Comparison of ENCODE assay signal across 16 cellular contexts in genomic region chr10:99881371-99881770, GRCh38.
DNase-seq lines count a peak whose midpoint lies in the region; ATAC-seq and TF ChIP-seq lines count a peak whose summit lies in the region.
"Had no signal": no experiment of that assay in that cellular context is flagged by ENCODE, and none has a peak within 500 bp of the region (broad histone marks: within the 10 kb centered on the region; RNA-seq: fewer than 3 reads in every experiment).

No MANE protein-coding gene starts in this region.

- peaks cover 11% of the 10 kb centered on the region for H3K4me1 ChIP-seq in testis
- H3K4me1 ChIP-seq: BLaER1 had no signal

- H3K9me3 Mint-ChIP-seq in activated CD8-positive, alpha-beta T cell treated with anti-CD3 and anti-CD28 coated beads, Interleukin-2, amount 10 ng/mL, durations not matched to agents 7 days and 5 days (ENCODE audit: insufficient read depth), result no peaks in the 10 kb centered on the region
- no peaks in the 10 kb centered on the region for H3K9me3 Mint-ChIP-seq in activated CD8-positive, alpha-beta T cell treated with anti-CD3 and anti-CD28 coated beads for 36 hours
- H3K9me3 Mint-ChIP-seq in endothelial cell (ENCODE audit: unreplicated experiment), result no peaks in the 10 kb centered on the region
- H3K9me3 Mint-ChIP-seq in activated CD4-positive, alpha-beta memory T cell treated with anti-CD3 and anti-CD28 coated beads, Interleukin-2, amount 10 ng/mL, durations not matched to agents 7 days and 5 days, result no peaks in the 10 kb centered on the region

- no peaks in the 10 kb centered on the region for H3K27me3 ChIP-seq in H7 (ENCODE audit: control insufficient read depth, insufficient read depth, low read length)
- no peaks in the 10 kb centered on the region for H3K27me3 ChIP-seq in testis
- H3K27me3 ChIP-seq: BLaER1 had no signal

- no peak for DNase-seq in activated CD8-positive, alpha-beta T cell treated with anti-CD3 and anti-CD28 coated beads, Interleukin-2, amount 10 ng/mL, durations not matched to agents 7 days and 5 days
- DNase-seq in activated CD8-positive, alpha-beta T cell treated with anti-CD3 and anti-CD28 coated beads for 36 hours, result no peak
- DNase-seq in H7 (peak; percentile 2), endothelial cell (ENCODE audit: low spot score) (no peak), testis (no peak), GM13977 (ENCODE audit: low spot score) (no peak)
- DNase-seq in activated CD4-positive, alpha-beta memory T cell treated with anti-CD3 and anti-CD28 coated beads, Interleukin-2, amount 10 ng/mL, durations not matched to agents 7 days and 5 days, result no peak
- DNase-seq: 8988T; CD4-positive, alpha-beta memory T cell; DMS153; DMS79; GF-D8; GM23248; HCEC 1CT had no signal

- in situ Hi-C loops in GM13977 (cut with MboI; ENCODE audit: low pct_unique_long_range_greater_than_20kb, low sequenced_read_pairs, unreplicated experiment), result no loop called here

- H3K27ac Mint-ChIP-seq in activated CD8-positive, alpha-beta T cell treated with anti-CD3 and anti-CD28 coated beads, Interleukin-2, amount 10 ng/mL, durations not matched to agents 7 days and 5 days, result peak overlapping the region; percentile 25
- H3K27ac Mint-ChIP-seq in activated CD8-positive, alpha-beta T cell treated with anti-CD3 and anti-CD28 coated beads for 36 hours, result no peak overlapping the region
- H3K27ac Mint-ChIP-seq in endothelial cell (ENCODE audit: unreplicated experiment), result peak overlapping the region; percentile 98
- no peak overlapping the region for H3K27ac Mint-ChIP-seq in activated CD4-positive, alpha-beta memory T cell treated with anti-CD3 and anti-CD28 coated beads, Interleukin-2, amount 10 ng/mL, durations not matched to agents 7 days and 5 days
- H3K27ac Mint-ChIP-seq: CD14-positive monocyte; CD4-positive, alpha-beta memory T cell had no signal

- TF ChIP-seq CTCF in activated CD8-positive, alpha-beta T cell treated with anti-CD3 and anti-CD28 coated beads for 36 hours (IDR thresholded peaks at IDR 0.05), result no peak
- TF ChIP-seq CTCF in endothelial cell (IDR thresholded peaks at IDR 0.05; ENCODE audit: unreplicated experiment) (no peak), testis (IDR thresholded peaks at IDR 0.05) (no peak), GM13977 (IDR thresholded peaks at IDR 0.05; ENCODE audit: extremely low read depth, insufficient read depth, missing control alignments) (no peak)

- TF ChIP-seq POLR2A in testis (IDR thresholded peaks at IDR 0.05), result no peak

- no peak overlapping the region for H3K4me3 Mint-ChIP-seq in activated CD8-positive, alpha-beta T cell treated with anti-CD3 and anti-CD28 coated beads, Interleukin-2, amount 10 ng/mL, durations not matched to agents 7 days and 5 days
- no peak overlapping the region for H3K4me3 Mint-ChIP-seq in activated CD8-positive, alpha-beta T cell treated with anti-CD3 and anti-CD28 coated beads for 36 hours
- H3K4me3 Mint-ChIP-seq in endothelial cell (ENCODE audit: unreplicated experiment), result peak overlapping the region; percentile 67
- H3K4me3 Mint-ChIP-seq in activated CD4-positive, alpha-beta memory T cell treated with anti-CD3 and anti-CD28 coated beads, Interleukin-2, amount 10 ng/mL, durations not matched to agents 7 days and 5 days, result no peak overlapping the region
- H3K4me3 Mint-ChIP-seq: CD14-positive monocyte; CD4-positive, alpha-beta memory T cell had no signal

- H3K27ac ChIP-seq in testis, result no peak overlapping the region
- H3K27ac ChIP-seq: BLaER1, GM23248 had no signal

- H3K36me3 Mint-ChIP-seq in activated CD8-positive, alpha-beta T cell treated with anti-CD3 and anti-CD28 coated beads, Interleukin-2, amount 10 ng/mL, durations not matched to agents 7 days and 5 days (ENCODE audit: low read depth), result peaks cover 21% of the 10 kb centered on the region
- H3K36me3 Mint-ChIP-seq in activated CD8-positive, alpha-beta T cell treated with anti-CD3 and anti-CD28 coated beads for 36 hours (ENCODE audit: low read depth), result peaks cover 31% of the 10 kb centered on the region
- H3K36me3 Mint-ChIP-seq in endothelial cell (ENCODE audit: low read depth, unreplicated experiment), result peaks cover 60% of the 10 kb centered on the region
- H3K36me3 Mint-ChIP-seq in activated CD4-positive, alpha-beta memory T cell treated with anti-CD3 and anti-CD28 coated beads, Interleukin-2, amount 10 ng/mL, durations not matched to agents 7 days and 5 days (ENCODE audit: low read depth), result peaks cover 13% of the 10 kb centered on the region

- intact Hi-C loops in activated CD8-positive, alpha-beta T cell treated with anti-CD3 and anti-CD28 coated beads for 36 hours (cut with micrococcal nuclease), result no loop called here
- intact Hi-C loops in testis (cut with DNase I; ENCODE audit: low total_unique reads), result no loop called here

- H3K9me3 ChIP-seq in testis, result no peaks in the 10 kb centered on the region
- H3K9me3 ChIP-seq: BLaER1 had no signal

- CTCF ChIA-PET in activated CD8-positive, alpha-beta T cell treated with anti-CD3 and anti-CD28 coated beads, Interleukin-2, amount 10 ng/mL, durations not matched to agents 7 days and 5 days (lab: Charles Lee), result interaction anchor here (1.6 kb wide), 1 partner anchor 35 kb away, joined by 8 read pairs; no protein-coding TSS in a partner anchor
- CTCF ChIA-PET in activated CD8-positive, alpha-beta T cell treated with anti-CD3 and anti-CD28 coated beads for 36 hours (lab: Charles Lee), result interaction anchor here (1.0 to 1.2 kb wide), 2 partner anchors 128 to 165 kb away, joined by 3 read pairs; partner anchors contain the start of gene DNMBP
- CTCF ChIA-PET in activated CD4-positive, alpha-beta memory T cell treated with anti-CD3 and anti-CD28 coated beads, Interleukin-2, amount 10 ng/mL, durations not matched to agents 7 days and 5 days (lab: Charles Lee), result interaction anchor here (0.9 kb wide), 1 partner anchor 36 kb away, joined by 4 read pairs; no protein-coding TSS in a partner anchor

- H3K4me1 Mint-ChIP-seq in activated CD8-positive, alpha-beta T cell treated with anti-CD3 and anti-CD28 coated beads, Interleukin-2, amount 10 ng/mL, durations not matched to agents 7 days and 5 days (ENCODE audit: low read depth), result peaks cover 17% of the 10 kb centered on the region
- no peaks in the 10 kb centered on the region for H3K4me1 Mint-ChIP-seq in activated CD8-positive, alpha-beta T cell treated with anti-CD3 and anti-CD28 coated beads for 36 hours (ENCODE audit: low read depth)
- H3K4me1 Mint-ChIP-seq in endothelial cell (ENCODE audit: unreplicated experiment), result peaks cover 51% of the 10 kb centered on the region
- peaks cover 5% of the 10 kb centered on the region for H3K4me1 Mint-ChIP-seq in activated CD4-positive, alpha-beta memory T cell treated with anti-CD3 and anti-CD28 coated beads, Interleukin-2, amount 10 ng/mL, durations not matched to agents 7 days and 5 days
- H3K4me1 Mint-ChIP-seq: CD14-positive monocyte had no signal

- H3K36me3 ChIP-seq in H7 (replicated peaks; ENCODE audit: control insufficient read depth, insufficient read depth, low read length) (peaks cover 70% of the 10 kb centered on the region), testis (ENCODE audit: low read depth, missing control alignments) (no peaks in the 10 kb centered on the region)

- 91 to 94% methylated on average over 5 of the region's 5 CpGs for WGBS in testis, 2 donors

- no peaks in the 10 kb centered on the region for H3K27me3 Mint-ChIP-seq in activated CD8-positive, alpha-beta T cell treated with anti-CD3 and anti-CD28 coated beads, Interleukin-2, amount 10 ng/mL, durations not matched to agents 7 days and 5 days (ENCODE audit: low read depth)
- H3K27me3 Mint-ChIP-seq in activated CD8-positive, alpha-beta T cell treated with anti-CD3 and anti-CD28 coated beads for 36 hours, result no peaks in the 10 kb centered on the region
- peaks cover 9% of the 10 kb centered on the region for H3K27me3 Mint-ChIP-seq in endothelial cell (ENCODE audit: unreplicated experiment)
- H3K27me3 Mint-ChIP-seq in activated CD4-positive, alpha-beta memory T cell treated with anti-CD3 and anti-CD28 coated beads, Interleukin-2, amount 10 ng/mL, durations not matched to agents 7 days and 5 days, result no peaks in the 10 kb centered on the region

- no peak overlapping the region for H3K4me3 ChIP-seq in H7 (ENCODE audit: insufficient read depth, low read depth, low read length)
- H3K4me3 ChIP-seq in testis, result no peak overlapping the region
- H3K4me3 ChIP-seq: BLaER1, GM23248 had no signal

- POLR2A ChIA-PET in activated CD8-positive, alpha-beta T cell treated with anti-CD3 and anti-CD28 coated beads, Interleukin-2, amount 10 ng/mL, durations not matched to agents 7 days and 5 days (lab: Charles Lee), result no interaction called here
- POLR2A ChIA-PET in activated CD8-positive, alpha-beta T cell treated with anti-CD3 and anti-CD28 coated beads for 36 hours (lab: Charles Lee), result no interaction called here
- POLR2A ChIA-PET in activated CD4-positive, alpha-beta memory T cell treated with anti-CD3 and anti-CD28 coated beads, Interleukin-2, amount 10 ng/mL, durations not matched to agents 7 days and 5 days (lab: Charles Lee), result no interaction called here

- no peak for ATAC-seq in activated CD8-positive, alpha-beta T cell treated with anti-CD3 and anti-CD28 coated beads, Interleukin-2, amount 10 ng/mL, durations not matched to agents 7 days and 5 days
- ATAC-seq in activated CD8-positive, alpha-beta T cell treated with anti-CD3 and anti-CD28 coated beads for 36 hours, result no peak

Comparison
In these comparisons a context has a peak if more than half of its experiments do, and no peak if none do; other contexts are left out.
1. H3K27ac Mint-ChIP-seq: peak in activated CD8-positive, alpha-beta T cell treated with anti-CD3 and anti-CD28 coated beads, Interleukin-2, amount 10 ng/mL, durations not matched to agents 7 days and 5 days (single experiment) and endothelial cell (single experiment); none in activated CD8-positive, alpha-beta T cell treated with anti-CD3 and anti-CD28 coated beads for 36 hours (single experiment) and activated CD4-positive, alpha-beta memory T cell treated with anti-CD3 and anti-CD28 coated beads, Interleukin-2, amount 10 ng/mL, durations not matched to agents 7 days and 5 days (single experiment).